ENCODE assay signal across 28 cellular contexts in genomic region chr6:128631031-128631430, GRCh38.
"Had no signal": no experiment of that assay in that cellular context is flagged by ENCODE, and none has a peak within 500 bp of the region (broad histone marks: within the 10 kb centered on the region; RNA-seq: fewer than 3 reads in every experiment).

No MANE protein-coding gene starts in this region.

- ATAC-seq: activated CD4-positive, alpha-beta T cell treated with anti-CD3 and anti-CD28 coated beads for 36 hours; activated CD8-positive, alpha-beta memory T cell treated with anti-CD3 and anti-CD28 coated beads, Interleukin-2, amount 10 ng/mL, durations not matched to agents 7 days and 5 days; activated CD8-positive, alpha-beta T cell treated with anti-CD3 and anti-CD28 coated beads, Interleukin-2, amount 10 ng/mL, durations not matched to agents 7 days and 5 days; activated naive CD8-positive, alpha-beta T cell treated with anti-CD3 and anti-CD28 coated beads, Interleukin-2, amount 50 U/mL, for 24 hours; effector memory CD8-positive, alpha-beta T cell; gastrocnemius medialis had no signal

- H3K9me3 ChIP-seq: adrenal gland, body of pancreas, esophagus muscularis mucosa, gastrocnemius medialis had no signal

- H3K36me3 ChIP-seq: adrenal gland, esophagus muscularis mucosa, gastrocnemius medialis had no signal

- H3K4me3 ChIP-seq: adrenal gland, body of pancreas, esophagus muscularis mucosa, gastrocnemius medialis had no signal

- H3K27me3 ChIP-seq: adrenal gland, body of pancreas, esophagus muscularis mucosa, foreskin keratinocyte, gastrocnemius medialis had no signal

- H3K27ac ChIP-seq: adrenal gland, body of pancreas, esophagus muscularis mucosa, foreskin keratinocyte, gastrocnemius medialis had no signal

- DNase-seq: activated CD4-positive, alpha-beta memory T cell treated with anti-CD3 and anti-CD28 coated beads for 36 hours; activated CD4-positive, alpha-beta T cell treated with anti-CD3 and anti-CD28 coated beads for 36 hours; activated CD4-positive, alpha-beta T cell treated with anti-CD3 and anti-CD28 coated beads, Interleukin-2, amount 10 ng/mL, durations not matched to agents 24 days and 14 days; activated CD4-positive, CD25-positive, alpha-beta regulatory T cell; activated CD4-positive, CD25-positive, alpha-beta regulatory T cell treated with anti-CD3 and anti-CD28 coated beads, Interleukin-2, amount 50 U/mL, for 72 hours; activated CD8-positive, alpha-beta memory T cell treated with anti-CD3 and anti-CD28 coated beads, Interleukin-2, amount 10 ng/mL, durations not matched to agents 7 days and 5 days; activated CD8-positive, alpha-beta memory T cell treated with anti-CD3 and anti-CD28 coated beads, Interleukin-2, amount 50 U/mL, for 4 hours; activated CD8-positive, alpha-beta T cell treated with anti-CD3 and anti-CD28 coated beads, Interleukin-2, amount 10 ng/mL, durations not matched to agents 7 days and 5 days; activated effector memory CD4-positive, alpha-beta T cell treated with anti-CD3 and anti-CD28 coated beads, Interleukin-2, amount 50 U/mL, for 16 hours; activated naive CD4-positive, alpha-beta T cell treated with anti-CD3 and anti-CD28 coated beads for 36 hours; activated naive CD8-positive, alpha-beta T cell treated with anti-CD3 and anti-CD28 coated beads for 36 hours; activated naive CD8-positive, alpha-beta T cell treated with anti-CD3 and anti-CD28 coated beads, Interleukin-2, amount 50 U/mL, for 24 hours; activated T-cell treated with anti-CD3 and anti-CD28 coated beads, Interleukin-2, amount 50 U/mL, for 1 hour; activated T-cell treated with anti-CD3 and anti-CD28 coated beads, Interleukin-2, amount 50 U/mL, for 48 hours; adrenal gland; amygdala; aorta; cortex of kidney; dermis blood vessel endothelial cell; effector CD4-positive, alpha-beta T cell; effector memory CD8-positive, alpha-beta T cell; erythroblast; foreskin keratinocyte; gastrocnemius medialis; glutamatergic neuron; T-helper 2 cell had no signal

- H3K4me1 ChIP-seq: adrenal gland, esophagus muscularis mucosa, gastrocnemius medialis had no signal
